ENCODE assay signal across 8 cellular contexts in genomic region chr19:572140-572890, GRCh38. TPM values are rescaled to one million over a fixed set of nuclear protein-coding genes. Genes with fewer than 3 reads are reported as not detected.
A peak's percentile ranks its signal among the peaks of the same experiment; 100 is the strongest.
DNase-seq lines count a peak whose midpoint lies in the region; ATAC-seq, FAIRE-seq and TF ChIP-seq lines count a peak whose summit lies in the region.

BSG (plus strand) TSS chr19:572596; CDS start chr19:572635, 39 bp downstream.

- ATAC-seq in GM21786 (IDR thresholded peaks at IDR 0.05; ENCODE audit: unreplicated experiment): peak; percentile 64
- peak; percentile 88 to 89 for ATAC-seq in activated T-cell treated with anti-CD3 and anti-CD28 coated beads, Interleukin-2, amount 50 U/mL, for 72 hours (replicated peaks in 1 of 2)

- DNase-seq in DMS53 (lab: John Stamatoyannopoulos, UW) (peak; percentile 98), RCC 7860 (ENCODE audit: low spot score) (peak; percentile 93), esophagus muscularis mucosa (ENCODE audit: extremely low spot score) (peak; percentile 99), myocyte (ENCODE audit: low read depth) (peak; percentile 97)
- peak; percentile 99 for DNase-seq in activated T-cell treated with anti-CD3 and anti-CD28 coated beads, Interleukin-2, amount 50 U/mL, for 72 hours
- peak; percentile 98 to 99 for DNase-seq in stimulated activated CD8-positive, alpha-beta memory T cell treated with anti-CD3 and anti-CD28 coated beads, Interleukin-7, amount 100 ng/mL, for 48 hours (ENCODE audit: extremely low read depth in 1 of 2, low read depth in 1 of 2)

- no peaks in the 10 kb centered on the region for H3K27me3 Mint-ChIP-seq in activated T-cell treated with anti-CD3 and anti-CD28 coated beads, Interleukin-2, amount 50 U/mL, for 72 hours (ENCODE audit: low read depth)

- H3K9me3 Mint-ChIP-seq in activated T-cell treated with anti-CD3 and anti-CD28 coated beads, Interleukin-2, amount 50 U/mL, for 72 hours: no peaks in the 10 kb centered on the region

- H3K9me3 ChIP-seq in KOPT-K1 (ENCODE audit: insufficient read depth, low read length, poor library complexity, severe bottlenecking) (no peaks in the 10 kb centered on the region), esophagus muscularis mucosa (no peaks in the 10 kb centered on the region)

- H3K27ac ChIP-seq in KOPT-K1 (ENCODE audit: low read depth, low read length, poor library complexity, severe bottlenecking) (peak within 1 kb of the TSS; percentile 89), esophagus muscularis mucosa (replicated peaks in 1 of 4) (peak within 1 kb of the TSS; percentile 92 to 94 (median 92))

- H3K4me1 Mint-ChIP-seq in activated T-cell treated with anti-CD3 and anti-CD28 coated beads, Interleukin-2, amount 50 U/mL, for 72 hours (ENCODE audit: low read depth): peaks cover 40% of the 10 kb centered on the region

- H3K27me3 ChIP-seq in esophagus muscularis mucosa: no peaks in the 10 kb centered on the region

- intact Hi-C loops in esophagus muscularis mucosa (cut with DNase I): no loop called here

- H3K27ac Mint-ChIP-seq in activated T-cell treated with anti-CD3 and anti-CD28 coated beads, Interleukin-2, amount 50 U/mL, for 72 hours: peak within 1 kb of the TSS; percentile 92

- H3K36me3 Mint-ChIP-seq in activated T-cell treated with anti-CD3 and anti-CD28 coated beads, Interleukin-2, amount 50 U/mL, for 72 hours (ENCODE audit: insufficient read depth in 2 of 2): no peaks in the 10 kb centered on the region

- peak within 1 kb of the TSS; percentile 87 to 100 (median 96) for H3K4me3 ChIP-seq in esophagus muscularis mucosa

- under 1% methylated on average over 16 of the region's 95 CpGs for WGBS in esophagus muscularis mucosa

- peak in 1 of 3 experiments; percentile 23 for TF ChIP-seq CTCF in esophagus muscularis mucosa (IDR thresholded peaks at IDR 0.05)

- peaks cover 8% of the 10 kb centered on the region; the same call in 1 of the 2 replicates for H3K36me3 ChIP-seq in KOPT-K1 (ENCODE audit: insufficient read depth, low read length)
- H3K36me3 ChIP-seq in esophagus muscularis mucosa: peaks cover 0 to 1% (median 0%) of the 10 kb centered on the region in 4 donors

- peak within 1 kb of the TSS; percentile 89 to 97 for H3K4me3 Mint-ChIP-seq in activated T-cell treated with anti-CD3 and anti-CD28 coated beads, Interleukin-2, amount 50 U/mL, for 72 hours

- H3K4me1 ChIP-seq in esophagus muscularis mucosa: peaks cover 42 to 59% (median 56%) of the 10 kb centered on the region in 4 donors

- no peak for FAIRE-seq in RCC 7860 (lab: Jason Lieb, UNC)

- peak; percentile 91 for TF ChIP-seq POLR2A in esophagus muscularis mucosa (IDR thresholded peaks at IDR 0.05; ENCODE audit: low read depth)

- no peak for TF ChIP-seq EP300 in esophagus muscularis mucosa (IDR thresholded peaks at IDR 0.05)

RNA-seq across cellular contexts. Expression of gene BSG, which starts in this region (rescaled TPM):
- 100 to 1,000 TPM; 144 to 162 TPM for total RNA-seq in activated T-cell treated with anti-CD3 and anti-CD28 coated beads, Interleukin-2, amount 50 U/mL, for 72 hours
- total RNA-seq in esophagus muscularis mucosa: 100 to 1,000 TPM; 304 to 416 (median 362) TPM
- total RNA-seq in myocyte: 519 and 528 TPM in 2 replicates
- polyA plus RNA-seq in myocyte (2012): 577 TPM

Comparison
In these comparisons a context has a peak if more than half of its experiments do, and no peak if none do; other contexts are left out.
1. Peak in every context shown above with its lines: DNase-seq, ATAC-seq, H3K4me3 ChIP-seq and H3K27ac ChIP-seq.